8 cellular contexts compared by ENCODE assay signal in genomic region chr1:231335663-231336602, GRCh38. TPM values are rescaled to one million over a fixed set of nuclear protein-coding genes. Genes with fewer than 3 reads are reported as not detected.
DNase-seq lines count a peak whose midpoint lies in the region; ATAC-seq, FAIRE-seq and TF ChIP-seq lines count a peak whose summit lies in the region.

No MANE protein-coding gene starts in this region.

- peaks cover 27% of the 10 kb centered on the region for H4K20me1 ChIP-seq in DOHH2 (ENCODE audit: control insufficient read depth, insufficient read depth, low read depth, low read length)
- peaks cover 4% of the 10 kb centered on the region for H4K20me1 ChIP-seq in endothelial cell of umbilical vein (replicated peaks; ENCODE audit: control insufficient read depth, extremely low read depth, insufficient read depth, low read length)

- peak overlapping the region; percentile 98 for H3K4me3 ChIP-seq in DOHH2 (ENCODE audit: low read length)
- peak overlapping the region; percentile 94 for H3K4me3 ChIP-seq in NT2/D1 (ENCODE audit: insufficient read length, low read depth)
- peak overlapping the region; percentile 14 to 89 (median 70) for H3K4me3 ChIP-seq in endothelial cell of umbilical vein (replicated peaks in 1 of 3; ENCODE audit: insufficient read depth in 1 of 3, low read depth in 1 of 3, low read length in 3 of 3)
- H3K4me3 ChIP-seq in pancreas, result peak overlapping the region; percentile 65 to 100 (median 90)

- ATAC-seq in pancreas, result no peak
- no peak for ATAC-seq in HG02798 (IDR thresholded peaks at IDR 0.05; ENCODE audit: poor library complexity, unreplicated experiment)
- no peak for ATAC-seq in HG03196 (IDR thresholded peaks at IDR 0.05; ENCODE audit: unreplicated experiment)

- FAIRE-seq in endothelial cell of umbilical vein (lab: Jason Lieb, UNC) (no peak), pancreas (lab: Jason Lieb, UNC) (no peak)

- no peaks in the 10 kb centered on the region for H3K9me2 ChIP-seq in DOHH2 (replicated peaks; ENCODE audit: control insufficient read depth, low read length)

- H3K27me3 ChIP-seq in DOHH2 (ENCODE audit: control insufficient read depth, low read length), result no peaks in the 10 kb centered on the region
- no peaks in the 10 kb centered on the region for H3K27me3 ChIP-seq in NT2/D1 (ENCODE audit: insufficient read depth, insufficient read length)
- no peaks in the 10 kb centered on the region for H3K27me3 ChIP-seq in endothelial cell of umbilical vein (ENCODE audit: control insufficient read depth in 2 of 2, insufficient read depth in 2 of 2, low read length in 2 of 2)
- H3K27me3 ChIP-seq in pancreas, result no peaks in the 10 kb centered on the region

- intact Hi-C loops in endothelial cell of umbilical vein (cut with micrococcal nuclease) (loop anchor here (2.0 to 10.0 kb wide), 4 partner anchors 19 to 359 kb away; partner anchors contain the start of genes ARV1 and TTC13), pancreas (cut with DNase I) (no loop called here)

- CTCF ChIA-PET in endothelial cell of umbilical vein (lab: Charles Lee), result interaction anchor here (1.1 to 1.4 kb wide), 3 partner anchors 12 to 21 kb away, joined by 3 to 4 read pairs (median 4); no protein-coding TSS in a partner anchor

- DNase-seq in NT2/D1 (ENCODE audit: low read depth, low spot score) (no peak), endothelial cell of umbilical vein (ENCODE audit: low read depth, low spot score) (no peak), pancreas (no peak), H4 (ENCODE audit: low spot score) (no peak), NCI-H2081 (lab: John Stamatoyannopoulos, UW) (no peak)

- H3F3A ChIP-seq in DOHH2 (ENCODE audit: control insufficient read depth, insufficient read depth), result peaks cover 4% of the 10 kb centered on the region

- H3K36me3 ChIP-seq in DOHH2 (ENCODE audit: control insufficient read depth, low read length), result peaks cover 50% of the 10 kb centered on the region
- peaks cover 42% of the 10 kb centered on the region for H3K36me3 ChIP-seq in NT2/D1 (ENCODE audit: insufficient read depth, insufficient read length, low read length)
- H3K36me3 ChIP-seq in endothelial cell of umbilical vein (ENCODE audit: control insufficient read depth in 2 of 2, extremely low read depth in 1 of 2, insufficient read depth in 2 of 2, low read length in 2 of 2), result no peaks in the 10 kb centered on the region
- H3K36me3 ChIP-seq in pancreas, result no peaks in the 10 kb centered on the region

- peaks cover 92% of the 10 kb centered on the region for H3K79me2 ChIP-seq in DOHH2 (ENCODE audit: control insufficient read depth, low read length)
- H3K79me2 ChIP-seq in endothelial cell of umbilical vein (ENCODE audit: control insufficient read depth, insufficient read depth, low read length), result peaks cover 74% of the 10 kb centered on the region

- BruUV-seq in endothelial cell of umbilical vein (replicated peaks; lab: Mats Ljungman, UMichigan), result no TSS peak

- dilution Hi-C loops in endothelial cell of umbilical vein (cut with MboI; ENCODE audit: extremely low pct_ligation_motif_present, low sequenced_read_pairs), result no loop called here

- no peak overlapping the region for H3K27ac ChIP-seq in DOHH2 (ENCODE audit: low read depth, low read length)
- H3K27ac ChIP-seq in endothelial cell of umbilical vein (ENCODE audit: insufficient read depth, low read depth, low read length), result no peak overlapping the region
- H3K27ac ChIP-seq in pancreas, result no peak overlapping the region

- WGBS in pancreas, 2 donors, result 26 to 30% methylated on average over 21 of the region's 21 CpGs

- no peaks in the 10 kb centered on the region for H3K9me1 ChIP-seq in endothelial cell of umbilical vein (replicated peaks; ENCODE audit: control insufficient read depth, extremely low read depth, insufficient read depth, low read length)

- H3K9me3 ChIP-seq in DOHH2 (ENCODE audit: control insufficient read depth, insufficient read depth, low read length) (no peaks in the 10 kb centered on the region), NT2/D1 (ENCODE audit: insufficient read depth, low read length) (no peaks in the 10 kb centered on the region), endothelial cell of umbilical vein (replicated peaks; ENCODE audit: control insufficient read depth, insufficient read depth, low read length) (no peaks in the 10 kb centered on the region), pancreas (no peaks in the 10 kb centered on the region)

- H3K9ac ChIP-seq in NT2/D1 (ENCODE audit: insufficient read length, low read depth), result peak overlapping the region; percentile 97
- peak overlapping the region; percentile 93 for H3K9ac ChIP-seq in endothelial cell of umbilical vein (replicated peaks; ENCODE audit: extremely low read depth, insufficient read depth, low read length)

- H3K4me2 ChIP-seq in DOHH2 (ENCODE audit: low read length) (peak overlapping the region; percentile 81), endothelial cell of umbilical vein (ENCODE audit: insufficient read depth, low read length) (peak overlapping the region; percentile 82)

- POLR2A ChIA-PET in endothelial cell of umbilical vein (lab: Charles Lee), result no interaction called here

- TF ChIP-seq POLR2A in endothelial cell of umbilical vein (IDR thresholded peaks at IDR 0.05; ENCODE audit: low read depth, low read length), result no peak

- no peak overlapping the region for H2AFZ ChIP-seq in endothelial cell of umbilical vein (ENCODE audit: low read depth, low read length)

- no peak for TF ChIP-seq CTCF in DOHH2 (IDR thresholded peaks at IDR 0.05; ENCODE audit: low read depth, low read length, poor library complexity, severe bottlenecking)
- no peak for TF ChIP-seq CTCF in endothelial cell of umbilical vein (IDR thresholded peaks at IDR 0.05; ENCODE audit: extremely low read depth in 1 of 2, insufficient read depth in 1 of 2, low read depth in 1 of 2, low read length in 2 of 2)
- TF ChIP-seq CTCF in pancreas (IDR thresholded peaks at IDR 0.05), result no peak

- H3K4me1 ChIP-seq in DOHH2 (ENCODE audit: control insufficient read depth, low read length) (peaks cover 49% of the 10 kb centered on the region), NT2/D1 (ENCODE audit: insufficient read depth, insufficient read length) (peaks cover 5% of the 10 kb centered on the region), endothelial cell of umbilical vein (ENCODE audit: control insufficient read depth, extremely low read depth, insufficient read depth, low read length) (peaks cover 47% of the 10 kb centered on the region), pancreas (peaks cover 0 to 34% (median 28%) of the 10 kb centered on the region in 3 donors)

TF ChIP-seq in endothelial cell of umbilical vein, 7 proteins besides CTCF, POLR2A, EP300 and RAD21:
- TF ChIP-seq JUN (IDR thresholded peaks at IDR 0.05; ENCODE audit: borderline replicate concordance, insufficient read depth, insufficient read length, low read depth) (no peak), GATA2 (IDR thresholded peaks at IDR 0.05; ENCODE audit: insufficient read depth, insufficient read length, low read depth, low read length) (no peak), EZH2 (IDR thresholded peaks at IDR 0.05; ENCODE audit: borderline replicate concordance, low read depth, low read length, severe bottlenecking) (no peak), MYC (IDR thresholded peaks at IDR 0.05; ENCODE audit: low read depth, low read length) (no peak), MAX (IDR thresholded peaks at IDR 0.05; ENCODE audit: insufficient read depth, insufficient read length) (no peak), FOS (IDR thresholded peaks at IDR 0.05; ENCODE audit: borderline replicate concordance, insufficient read depth, low read length) (no peak), POLR2AphosphoS5 (IDR thresholded peaks at IDR 0.05; ENCODE audit: insufficient read depth, low read depth, low read length) (no peak)
TF ChIP-seq in endothelial cell of umbilical vein: peak in this region for 0.

RNA-seq across cellular contexts. Expression of gene EXOC8, which starts 1.7 kb away (rescaled TPM):
- total RNA-seq in endothelial cell of umbilical vein (12.6 and 13.2 TPM in 2 replicates), pancreas (1 to 10 TPM; 5.1 to 8.5 (median 6.8) TPM)
- polyA plus RNA-seq in endothelial cell of umbilical vein (2.3 and 2.8 TPM in 2 replicates), pancreas (1 to 10 TPM; 2.4 to 4.6 TPM)
- 2.8 and 3.0 TPM in 2 replicates for polyA plus RNA-seq in endothelial cell of umbilical vein (2011; cell fraction: cytosol; rRNA removed)
- 5.6 and 8.5 TPM in 2 replicates for polyA plus RNA-seq in endothelial cell of umbilical vein (2011; cell fraction: nucleus; rRNA removed)
- 5.6 and 7.1 TPM in 2 replicates for polyA plus RNA-seq in endothelial cell of umbilical vein (2012)
- 13.2 and 13.7 TPM in 2 replicates for polyA minus RNA-seq in endothelial cell of umbilical vein
- polyA minus RNA-seq in endothelial cell of umbilical vein (2011; cell fraction: cytosol; rRNA and poly(A)+ RNA removed), result 8.3 TPM
- polyA minus RNA-seq in endothelial cell of umbilical vein (2011; cell fraction: nucleus; rRNA and poly(A)+ RNA removed), result 10.1 and 11.5 TPM in 2 replicates
- total RNA-seq in H4 (2014; rRNA removed; shearing (Covaris generic)), result 4.7 and 7.1 TPM in 2 replicates

RNA-seq across cellular contexts. Expression of gene SPRTN, which starts 2.2 kb away (rescaled TPM):
- total RNA-seq in endothelial cell of umbilical vein, result 15.4 and 16.1 TPM in 2 replicates
- 10.6 and 15.4 TPM in 2 replicates for polyA plus RNA-seq in endothelial cell of umbilical vein
- polyA plus RNA-seq in endothelial cell of umbilical vein (2011; cell fraction: cytosol; rRNA removed), result 6.8 and 9.8 TPM in 2 replicates
- polyA plus RNA-seq in endothelial cell of umbilical vein (2011; cell fraction: nucleus; rRNA removed), result 17.2 and 26.5 TPM in 2 replicates
- 9.3 and 11.0 TPM in 2 replicates for polyA plus RNA-seq in endothelial cell of umbilical vein (2012)
- polyA minus RNA-seq in endothelial cell of umbilical vein, result 23.3 and 24.3 TPM in 2 replicates
- polyA minus RNA-seq in endothelial cell of umbilical vein (2011; cell fraction: cytosol; rRNA and poly(A)+ RNA removed), result 17.3 TPM
- polyA minus RNA-seq in endothelial cell of umbilical vein (2011; cell fraction: nucleus; rRNA and poly(A)+ RNA removed), result 48.4 and 54.6 TPM in 2 replicates
- 1 to 10 TPM; 2.7 to 5.6 (median 3.7) TPM for total RNA-seq in pancreas
- polyA plus RNA-seq in pancreas, result 1 to 10 TPM; 2.2 to 2.6 TPM
- 14.7 and 15.6 TPM in 2 replicates for total RNA-seq in H4 (2014; rRNA removed; shearing (Covaris generic))
